Comparison of ENCODE assay signal across 13 cellular contexts in genomic region chr12:2884810-2885209, GRCh38. TPM values are rescaled to one million over a fixed set of nuclear protein-coding genes. Genes with fewer than 3 reads are reported as not detected.
DNase-seq lines count a peak whose midpoint lies in the region; ATAC-seq and TF ChIP-seq lines count a peak whose summit lies in the region.
"Had no signal": no experiment of that assay in that cellular context is flagged by ENCODE, and none has a peak within 500 bp of the region (broad histone marks: within the 10 kb centered on the region; RNA-seq: fewer than 3 reads in every experiment).

No MANE protein-coding gene starts in this region.

- DNase-seq in cardiac muscle cell (ENCODE audit: low read depth in 1 of 2, low spot score in 1 of 2) (no peak), left ventricle myocardium superior (no peak), T-helper 17 cell (no peak), left lobe of liver (ENCODE audit: low spot score) (no peak), trophoblast cell (no peak), uterus (no peak), dedifferentiated amniotic fluid mesenchymal stem cell (ENCODE audit: extremely low spot score) (no peak)
- DNase-seq in NK-92 treated with Interleukin-12 subunit alpha and Interleukin-12 subunit beta, amount 100 ng/mL, for 24 hours (lab: John Stamatoyannopoulos, UW): no peak

- intact Hi-C loops in left ventricle myocardium superior (cut with micrococcal nuclease) (no loop called here), uterus (cut with DNase I; ENCODE audit: low total_unique reads) (no loop called here)

- H3K23ac ChIP-seq in trophoblast cell (ENCODE audit: low read length): no peak overlapping the region

- no peaks in the 10 kb centered on the region for H3K4me1 ChIP-seq in cardiac muscle cell (ENCODE audit: low read depth)
- H3K4me1 ChIP-seq in trophoblast cell (ENCODE audit: control insufficient read depth in 1 of 2, insufficient read depth in 2 of 2, low read length in 2 of 2): no peaks in the 10 kb centered on the region
- no peaks in the 10 kb centered on the region for H3K4me1 ChIP-seq in uterus

- no peak overlapping the region for H3K4me3 Mint-ChIP-seq in T-helper 17 cell
- H3K4me3 Mint-ChIP-seq: stimulated activated naive CD8-positive, alpha-beta T cell treated with anti-CD3 and anti-CD28 coated beads, Interleukin-15, amount 100 ng/mL, for 72 hours had no signal

- H2BK5ac ChIP-seq in trophoblast cell (ENCODE audit: low read depth, low read length, poor library complexity): no peak overlapping the region

- ATAC-seq in left ventricle myocardium superior: no peak
- ATAC-seq in T-helper 17 cell: no peak
- peak; percentile 59 for ATAC-seq in left lobe of liver

- no peak overlapping the region for H4K8ac ChIP-seq in trophoblast cell (ENCODE audit: low read depth, low read length)

- H4K91ac ChIP-seq in trophoblast cell (ENCODE audit: low read depth, low read length): no peak overlapping the region

- H3K18ac ChIP-seq in trophoblast cell (ENCODE audit: low read length): no peak overlapping the region

- H3K4me3 ChIP-seq in cardiac muscle cell (no peak overlapping the region), trophoblast cell (ENCODE audit: low read depth, low read length) (no peak overlapping the region), uterus (no peak overlapping the region)
- H3K4me3 ChIP-seq: hepatocyte had no signal

- H3K27ac Mint-ChIP-seq in T-helper 17 cell: peak overlapping the region; percentile 61

- TF ChIP-seq POLR2A in uterus (IDR thresholded peaks at IDR 0.05): no peak

- no peak overlapping the region for H3K14ac ChIP-seq in trophoblast cell (ENCODE audit: low read length)

- no peak overlapping the region for H2BK12ac ChIP-seq in trophoblast cell (ENCODE audit: low read length)

- peaks cover 3% of the 10 kb centered on the region for H3K36me3 Mint-ChIP-seq in T-helper 17 cell (ENCODE audit: low read depth)

- H3K9ac ChIP-seq in trophoblast cell (ENCODE audit: low read length): no peak overlapping the region
- H3K9ac ChIP-seq: SK-N-SH had no signal

- no peak overlapping the region for H2BK120ac ChIP-seq in trophoblast cell (ENCODE audit: insufficient read depth, low read length, poor library complexity)

- H3K79me2 ChIP-seq in trophoblast cell (ENCODE audit: control insufficient read depth, insufficient read depth, low read length, poor library complexity): no peaks in the 10 kb centered on the region

- H3K4me2 ChIP-seq in trophoblast cell (ENCODE audit: low read length): no peak overlapping the region
- H3K4me2 ChIP-seq: hepatocyte, SK-N-SH had no signal

- H3K27me3 ChIP-seq in cardiac muscle cell (no peaks in the 10 kb centered on the region), trophoblast cell (ENCODE audit: insufficient read depth, low read length) (no peaks in the 10 kb centered on the region), uterus (no peaks in the 10 kb centered on the region)
- H3K27me3 ChIP-seq: hepatocyte had no signal

- H4K12ac ChIP-seq in trophoblast cell (ENCODE audit: low read depth, low read length): no peak overlapping the region

- H3K9me3 ChIP-seq in cardiac muscle cell (ENCODE audit: low read depth): no peaks in the 10 kb centered on the region
- H3K9me3 ChIP-seq in T-helper 17 cell (ENCODE audit: control insufficient read depth, low read length, poor library complexity, severe bottlenecking): no peaks in the 10 kb centered on the region
- H3K9me3 ChIP-seq in trophoblast cell (ENCODE audit: insufficient read depth, low read depth, low read length): no peaks in the 10 kb centered on the region
- no peaks in the 10 kb centered on the region for H3K9me3 ChIP-seq in uterus
- H3K9me3 ChIP-seq: SK-N-SH had no signal

- no peak overlapping the region for H2AFZ ChIP-seq in trophoblast cell (ENCODE audit: insufficient read depth, low read length, poor library complexity)
- H2AFZ ChIP-seq: hepatocyte had no signal

- H3K27ac ChIP-seq in cardiac muscle cell (peak overlapping the region; percentile 63), trophoblast cell (ENCODE audit: low read depth, low read length) (no peak overlapping the region), uterus (no peak overlapping the region)
- H3K27ac ChIP-seq: hepatocyte had no signal

- no peaks in the 10 kb centered on the region for H3K27me3 Mint-ChIP-seq in T-helper 17 cell
- H3K27me3 Mint-ChIP-seq: stimulated activated naive CD8-positive, alpha-beta T cell treated with anti-CD3 and anti-CD28 coated beads, Interleukin-15, amount 100 ng/mL, for 72 hours had no signal

- no peaks in the 10 kb centered on the region for H3K79me1 ChIP-seq in trophoblast cell (ENCODE audit: low read length)

- peaks cover 20% of the 10 kb centered on the region for H3K4me1 Mint-ChIP-seq in T-helper 17 cell

- H3K4ac ChIP-seq in trophoblast cell (ENCODE audit: low read depth, low read length): no peak overlapping the region

- no CpG with 5 or more reads among the region's 2 CpGs for WGBS in trophoblast cell (ENCODE audit: extremely low coverage, insufficient coverage, insufficient read length)

- TF ChIP-seq CTCF in cardiac muscle cell (IDR thresholded peaks at IDR 0.05; ENCODE audit: low read depth, low read length) (no peak), uterus (IDR thresholded peaks at IDR 0.05) (no peak)

- no peak overlapping the region for H2AK5ac ChIP-seq in trophoblast cell (ENCODE audit: low read length)

- H3K36me3 ChIP-seq in cardiac muscle cell: peaks cover 10% of the 10 kb centered on the region
- H3K36me3 ChIP-seq in trophoblast cell (ENCODE audit: control insufficient read depth in 1 of 2, insufficient read depth in 2 of 2, low read length in 2 of 2): peaks cover 5 to 12% of the 10 kb centered on the region in 2 experiments
- H3K36me3 ChIP-seq in uterus: no peaks in the 10 kb centered on the region

RNA-seq across cellular contexts. Expression of gene TULP3, which starts 5.9 kb away (rescaled TPM):
- total RNA-seq in cardiac muscle cell: 19.5 and 20.1 TPM in 2 replicates
- polyA plus RNA-seq in cardiac muscle cell: 25.8 and 30.4 TPM in 2 replicates
- 5.4 TPM for total RNA-seq in left ventricle myocardium superior
- total RNA-seq in T-helper 17 cell: 1 to 10 TPM; 6.3 to 7.9 TPM
- total RNA-seq in left lobe of liver: 2.7 TPM
- polyA plus RNA-seq in trophoblast cell (2013): 25.8 and 26.0 TPM in 2 replicates
- 10 to 100 TPM in 3 of 4 donors, 1 to 10 TPM in 1; 7.2 to 38.7 (median 29.4) TPM for total RNA-seq in uterus

RNA-seq across cellular contexts. Expression of gene RHNO1, which starts 7.8 kb away (rescaled TPM):
- total RNA-seq in cardiac muscle cell: 27.7 and 50.6 TPM in 2 replicates
- polyA plus RNA-seq in cardiac muscle cell: 44.2 and 80.8 TPM in 2 replicates
- 4.9 TPM for total RNA-seq in left ventricle myocardium superior
- 10 to 100 TPM; 18.9 to 32.9 TPM for total RNA-seq in T-helper 17 cell
- 1.8 TPM for total RNA-seq in left lobe of liver
- 38.6 and 40.9 TPM in 2 replicates for polyA plus RNA-seq in trophoblast cell (2013)
- 10 to 100 TPM in 3 of 4 donors, 1 to 10 TPM in 1; 1.2 to 26.3 (median 12.4) TPM for total RNA-seq in uterus

RNA-seq across cellular contexts. Expression of gene FOXM1, which starts 7.8 kb away (rescaled TPM):
- total RNA-seq in cardiac muscle cell (9.9 and 36.1 TPM in 2 replicates), left ventricle myocardium superior (0.79 TPM), T-helper 17 cell (1 to 10 TPM; 1.0 to 1.6 TPM), left lobe of liver (0.86 TPM), uterus (1 to 10 TPM in 1 of 4 donors, not detected in 3; 9.6 TPM)
- 11.5 and 44.3 TPM in 2 replicates for polyA plus RNA-seq in cardiac muscle cell
- 46.7 and 54.4 TPM in 2 replicates for polyA plus RNA-seq in trophoblast cell (2013)

RNA-seq across cellular contexts. Expression of gene TEX52, which starts 28.0 kb away (rescaled TPM):
- total RNA-seq in cardiac muscle cell: not detected in 2 replicates
- 0.15 TPM in 1 of 2 replicates, not detected in the other for polyA plus RNA-seq in cardiac muscle cell
- total RNA-seq in left ventricle myocardium superior: not detected
- not detected for total RNA-seq in T-helper 17 cell
- total RNA-seq in left lobe of liver: not detected
- polyA plus RNA-seq in trophoblast cell (2013): not detected in 2 replicates
- total RNA-seq in uterus: not detected
- total RNA-seq: hepatocyte, left cardiac atrium had no signal
- polyA plus RNA-seq: hepatocyte, SK-N-SH had no signal

RNA-seq across cellular contexts. Expression of gene NRIP2, which starts 50.0 kb away (rescaled TPM):
- total RNA-seq in cardiac muscle cell (not detected in 2 replicates), left ventricle myocardium superior (1.1 TPM), T-helper 17 cell (not detected), left lobe of liver (0.15 TPM), uterus (10 to 100 TPM in 1 of 4 donors, 1 to 10 TPM in 3; 2.4 to 10.5 (median 7.0) TPM)
- 1.3 and 1.4 TPM in 2 replicates for polyA plus RNA-seq in cardiac muscle cell
- polyA plus RNA-seq in trophoblast cell (2013): not detected in 2 replicates
- total RNA-seq: activated naive CD4-positive, alpha-beta T cell treated with anti-CD3 and anti-CD28 coated beads, Interleukin-2, amount 50 U/mL, for 72 hours; hepatocyte had no signal
- polyA plus RNA-seq: SK-N-SH had no signal
